26 cellular contexts compared by ENCODE assay signal in the genomic region with DNA sequence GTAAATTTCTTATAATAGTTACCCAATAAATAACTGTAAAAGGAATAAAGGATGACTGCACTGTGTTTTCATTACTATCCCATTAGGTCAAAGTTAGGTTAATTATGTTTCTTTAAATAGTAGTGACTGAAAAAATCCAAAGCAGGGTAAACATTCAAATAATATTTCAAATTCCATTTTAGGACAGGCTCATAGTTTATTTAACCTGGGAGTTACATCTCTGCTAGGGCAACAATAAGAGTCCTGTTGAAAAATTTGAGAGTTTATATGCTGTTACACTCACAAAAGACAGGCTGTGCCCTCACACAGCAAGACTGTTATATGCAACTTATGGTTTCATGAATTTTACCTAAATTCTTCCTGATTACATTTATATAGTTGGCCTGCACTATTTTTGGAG. TPM values are rescaled to one million over a fixed set of nuclear protein-coding genes. Genes with fewer than 3 reads are reported as not detected.
DNase-seq lines count a peak whose midpoint lies in the region; ATAC-seq and TF ChIP-seq lines count a peak whose summit lies in the region.
"Had no signal": no experiment of that assay in that cellular context is flagged by ENCODE, and none has a peak within 500 bp of the region (broad histone marks: within the 10 kb centered on the region; RNA-seq: fewer than 3 reads in every experiment).

No MANE protein-coding gene starts in this region.

- no peaks in the 10 kb centered on the region for H3K36me3 Mint-ChIP-seq in chondrocyte (ENCODE audit: low read depth)

- no peak overlapping the region for H3K4me3 Mint-ChIP-seq in chondrocyte (ENCODE audit: unreplicated experiment)
- H3K4me3 Mint-ChIP-seq: activated B cell treated with CpG ODN at 0.5 μM for 24 hours; CD4-positive, alpha-beta T cell; IgD-negative memory B cell; memory B cell; stimulated activated naive CD8-positive, alpha-beta T cell treated with anti-CD3 and anti-CD28 coated beads, Interleukin-15, Interleukin-2, amounts not matched to agents 100 ng/mL and 50 ng/mL, for 24 hours had no signal

- TF ChIP-seq CTCF in PC-3 (conservative IDR thresholded peaks at IDR 0.05; ENCODE audit: low read depth, low read length) (no peak), chondrocyte (IDR thresholded peaks at IDR 0.05) (peak; percentile 81), thyroid gland (IDR thresholded peaks at IDR 0.05) (peak in 4 of 6 experiments; percentile 13 to 49 (median 38))

- peaks cover 67% of the 10 kb centered on the region for H3K4me1 ChIP-seq in PC-3 (ENCODE audit: insufficient read depth, low read length)
- peaks cover 20 to 27% of the 10 kb centered on the region in 2 donors for H3K4me1 ChIP-seq in thyroid gland

- CTCF ChIA-PET in PC-3 (lab: Charles Lee), result no interaction called here

- H3K27ac ChIP-seq in PC-3 (ENCODE audit: low read length), result no peak overlapping the region
- H3K27ac ChIP-seq in thyroid gland, result peak overlapping the region; percentile 80 to 88 (median 83)
- H3K27ac ChIP-seq: transverse colon had no signal

- H3K4me3 ChIP-seq in PC-3 (ENCODE audit: low read length) (no peak overlapping the region), thyroid gland (replicated peaks in 1 of 3) (no peak overlapping the region)
- H3K4me3 ChIP-seq: transverse colon had no signal

- H3K27me3 Mint-ChIP-seq in chondrocyte (ENCODE audit: low read depth), result no peaks in the 10 kb centered on the region
- H3K27me3 Mint-ChIP-seq: activated B cell treated with CpG ODN at 0.5 μM for 24 hours; CD4-positive, alpha-beta T cell; IgD-negative memory B cell; memory B cell; stimulated activated naive CD8-positive, alpha-beta T cell treated with anti-CD3 and anti-CD28 coated beads, Interleukin-15, Interleukin-2, amounts not matched to agents 100 ng/mL and 50 ng/mL, for 24 hours had no signal

- H4K20me1 ChIP-seq in PC-3 (ENCODE audit: low read length), result no peaks in the 10 kb centered on the region

- BruUV-seq in PC-3 (replicated peaks; lab: Mats Ljungman, UMichigan), result no TSS peak

- H3K9me3 ChIP-seq in PC-3 (ENCODE audit: low read length) (no peaks in the 10 kb centered on the region), thyroid gland (no peaks in the 10 kb centered on the region)
- H3K9me3 ChIP-seq: transverse colon had no signal

- H3K4me1 Mint-ChIP-seq in chondrocyte (ENCODE audit: low read depth), result peaks cover 50% of the 10 kb centered on the region

- H2AFZ ChIP-seq in PC-3 (ENCODE audit: low read length), result no peak overlapping the region

- peak; percentile 7 for DNase-seq in PC-3
- no peak for DNase-seq in chondrocyte (ENCODE audit: low spot score)
- DNase-seq in kidney glomerular epithelial cell (lab: John Stamatoyannopoulos, UW), result peak; percentile 77
- no peak for DNase-seq in thyroid gland
- DNase-seq in NCI-H1048 (lab: John Stamatoyannopoulos, UW), result no peak
- no peak for DNase-seq in HPDE6-E6E7 (ENCODE audit: extremely low spot score)
- no peak for DNase-seq in NCI-H748 (lab: John Stamatoyannopoulos, UW; ENCODE audit: unreplicated experiment)
- no peak for DNase-seq in effector CD8-positive, alpha-beta T cell (lab: John Stamatoyannopoulos, UW)
- DNase-seq: activated B cell treated with CpG ODN at 0.5 μM for 24 hours; activated naive CD4-positive, alpha-beta T cell treated with anti-CD3 and anti-CD28 coated beads, Interleukin-2, amount 50 U/mL, for 16 hours; CD4-positive, alpha-beta T cell; NCI-H1105 treated with DMSO at 0.1 percent for 48 hours; NCI-H2029 treated with DMSO at 0.1 percent for 48 hours; NCI-H2227 treated with DMSO at 0.1 percent for 48 hours; NCI-H748 treated with DMSO at 0.1 percent for 48 hours; occipital lobe; right cardiac atrium; stimulated activated CD4-positive, alpha-beta T cell treated with anti-CD3 and anti-CD28 coated beads, Interleukin-15, amount 100 ng/mL, for 24 hours; transverse colon had no signal

- H3K9ac ChIP-seq in PC-3 (ENCODE audit: low read length), result no peak overlapping the region

- no peaks in the 10 kb centered on the region for H3K9me2 ChIP-seq in PC-3 (replicated peaks; ENCODE audit: low read length)

- ATAC-seq in PC-3, result no peak
- ATAC-seq: esophagus mucosa, right cardiac atrium had no signal

- no peak for TF ChIP-seq POLR2A in thyroid gland (IDR thresholded peaks at IDR 0.05)

- H3K36me3 ChIP-seq in PC-3 (ENCODE audit: low read depth, low read length) (no peaks in the 10 kb centered on the region), thyroid gland (no peaks in the 10 kb centered on the region)
- H3K36me3 ChIP-seq: transverse colon had no signal

- no peaks in the 10 kb centered on the region for H3K79me2 ChIP-seq in PC-3 (ENCODE audit: low read length)

- H3K27me3 ChIP-seq in PC-3 (ENCODE audit: low read length) (no peaks in the 10 kb centered on the region), thyroid gland (no peaks in the 10 kb centered on the region)
- H3K27me3 ChIP-seq: transverse colon had no signal

- H3K4me2 ChIP-seq in PC-3 (ENCODE audit: low read length), result peak overlapping the region; percentile 85

- H3K27ac Mint-ChIP-seq in chondrocyte (ENCODE audit: unreplicated experiment), result peak overlapping the region; percentile 81
- H3K27ac Mint-ChIP-seq: activated B cell treated with CpG ODN at 0.5 μM for 24 hours; CD4-positive, alpha-beta T cell; IgD-negative memory B cell; memory B cell; stimulated activated naive CD8-positive, alpha-beta T cell treated with anti-CD3 and anti-CD28 coated beads, Interleukin-15, Interleukin-2, amounts not matched to agents 100 ng/mL and 50 ng/mL, for 24 hours had no signal

- H3K9me3 Mint-ChIP-seq in chondrocyte (ENCODE audit: low read depth), result no peaks in the 10 kb centered on the region
- H3K9me3 Mint-ChIP-seq: activated B cell treated with CpG ODN at 0.5 μM for 24 hours; CD4-positive, alpha-beta T cell; IgD-negative memory B cell; memory B cell; stimulated activated naive CD8-positive, alpha-beta T cell treated with anti-CD3 and anti-CD28 coated beads, Interleukin-15, Interleukin-2, amounts not matched to agents 100 ng/mL and 50 ng/mL, for 24 hours had no signal

- H3F3A ChIP-seq in PC-3 (ENCODE audit: low read length, unreplicated experiment), result no peaks in the 10 kb centered on the region

- intact Hi-C loops in PC-3 (cut with micrococcal nuclease), result loop anchor here (2.0 kb wide), 3 partner anchors 31 to 85 kb away; a partner anchor contains a TSS
- intact Hi-C loops in thyroid gland (cut with DNase I), result loop anchor here (10.0 kb wide), 1 partner anchor 65 kb away; no protein-coding TSS in a partner anchor

- POLR2A ChIA-PET in PC-3 (lab: Charles Lee; ENCODE audit: unreplicated experiment), result no interaction called here

RNA-seq across cellular contexts. Expression of a gene that starts 8.0 kb away (rescaled TPM):
- total RNA-seq in PC-3 (2014; rRNA removed) (not detected in 2 replicates), chondrocyte (0.73 to 0.87 TPM (median 0.77 TPM) in 3 replicates), thyroid gland (10 to 100 TPM in 1 of 4 donors, 1 to 10 TPM in 1, under 1 TPM in 1, not detected in 1; 0.88 to 24.3 (median 5.0) TPM)
- total RNA-seq: cerebellum, M059J, occipital lobe had no signal

RNA-seq across cellular contexts. Expression of a gene that starts 31.1 kb away (rescaled TPM):
- total RNA-seq in PC-3 (2014; rRNA removed) (10.4 and 12.4 TPM in 2 replicates), chondrocyte (5.2 to 9.1 TPM (median 6.1 TPM) in 3 replicates), thyroid gland (100 to 1,000 TPM in 1 of 4 donors, 10 to 100 TPM in 3; 54.4 to 107 (median 65.9) TPM)

RNA-seq across cellular contexts. Expression of a gene that starts 42.5 kb away (rescaled TPM):
- total RNA-seq in PC-3 (2014; rRNA removed) (not detected in 2 replicates), chondrocyte (not detected in 3 replicates), thyroid gland (not detected)
- total RNA-seq: activated B cell treated with CpG ODN at 0.5 μM for 24 hours; CD4-positive, alpha-beta T cell; cerebellum; esophagus mucosa; M059J; occipital lobe; OCI-LY7; right cardiac atrium; transverse colon had no signal

RNA-seq across cellular contexts. Expression of a gene that starts 44.6 kb away (rescaled TPM):
- total RNA-seq in PC-3 (2014; rRNA removed) (0.22 and 2.1 TPM in 2 replicates), chondrocyte (158 to 215 TPM (median 213 TPM) in 3 replicates), thyroid gland (1,000 to 10,000 TPM in 1 of 4 donors, 100 to 1,000 TPM in 3; 319 to 1,014 (median 397) TPM)
- total RNA-seq: activated B cell treated with CpG ODN at 0.5 μM for 24 hours, OCI-LY7 had no signal

Comparison
In these comparisons a context has a peak if more than half of its experiments do, and no peak if none do; other contexts are left out.
1. DNase-seq: peak in PC-3 (single experiment) and kidney glomerular epithelial cell (single experiment); none in chondrocyte (single experiment), thyroid gland (0 of 2), NCI-H1048 (single experiment), HPDE6-E6E7 (single experiment), NCI-H748 (single experiment) and effector CD8-positive, alpha-beta T cell (single experiment).